ENCODE assay signal across 1 cellular context in genomic region chr5:56637321-56637920, GRCh38.
TF ChIP-seq lines count a peak whose summit lies in the region.

No MANE protein-coding gene starts in this region.

TF ChIP-seq in GM23338, 12 proteins besides CTCF, POLR2A, EP300 and RAD21 (continued from another document):
- TF ChIP-seq ZNF462 (CRISPR knock-in tag; IDR thresholded peaks at IDR 0.05) (no peak), EZH2 (IDR thresholded peaks at IDR 0.05; ENCODE audit: low read depth, unreplicated experiment) (no peak), JUNB (IDR thresholded peaks at IDR 0.05; ENCODE audit: unreplicated experiment) (no peak), REST (IDR thresholded peaks at IDR 0.05; ENCODE audit: unreplicated experiment) (no peak), ZNF331 (CRISPR knock-in tag; IDR thresholded peaks at IDR 0.05; ENCODE audit: low read depth) (no peak), EZH2phosphoT487 (IDR thresholded peaks at IDR 0.05; ENCODE audit: unreplicated experiment) (no peak), STAT1 (IDR thresholded peaks at IDR 0.05; ENCODE audit: unreplicated experiment) (no peak), ZNF114 (CRISPR knock-in tag; IDR thresholded peaks at IDR 0.05) (no peak), NANOG (IDR thresholded peaks at IDR 0.05; ENCODE audit: borderline replicate concordance) (no peak), POLR2AphosphoS5 (IDR thresholded peaks at IDR 0.05; ENCODE audit: low read depth) (no peak)
